Comparison of ENCODE assay signal across 9 cellular contexts in genomic region chr16:87461466-87461975, GRCh38. TPM values are rescaled to one million over a fixed set of nuclear protein-coding genes. Genes with fewer than 3 reads are reported as not detected.
DNase-seq lines count a peak whose midpoint lies in the region; ATAC-seq and TF ChIP-seq lines count a peak whose summit lies in the region.
"Had no signal": no experiment of that assay in that cellular context is flagged by ENCODE, and none has a peak within 500 bp of the region (broad histone marks: within the 10 kb centered on the region; RNA-seq: fewer than 3 reads in every experiment).

No MANE protein-coding gene starts in this region.

- POLR2A ChIA-PET in HEK293T (lab: Yijun Ruan, JAX), result interaction anchor here (1.0 kb wide), 1 partner anchor 110 kb away, joined by 3 read pairs; no protein-coding TSS in a partner anchor

- ATAC-seq in left lobe of liver (peak; percentile 86), HG03135 (IDR thresholded peaks at IDR 0.05; ENCODE audit: unreplicated experiment) (no peak), HG03571 (IDR thresholded peaks at IDR 0.05; ENCODE audit: unreplicated experiment) (no peak)

- CTCF ChIA-PET in HEK293T (lab: Yijun Ruan, JAX), result interaction anchor here (0.7 to 2.4 kb wide), 5 partner anchors 15 to 175 kb away, joined by 3 to 7 read pairs (median 4); no protein-coding TSS in a partner anchor

- DNase-seq in DMS 273 (lab: John Stamatoyannopoulos, UW; ENCODE audit: unreplicated experiment), result peak; percentile 90
- DNase-seq in HEK293T (ENCODE audit: extremely low spot score), result peak; percentile 86
- peak; percentile 83 for DNase-seq in NCI-H774 (lab: John Stamatoyannopoulos, UW)
- peak; percentile 9 to 53 for DNase-seq in cerebellar nuclear complex (lab: John Stamatoyannopoulos, UW)
- DNase-seq in left lobe of liver (ENCODE audit: low spot score), result peak; percentile 91
- no peak for DNase-seq in NCI-H446 treated with DMSO at 0.1 percent for 48 hours (lab: John Stamatoyannopoulos, UW)
- DNase-seq: naive B cell had no signal

TF ChIP-seq in HEK293T, 16 proteins besides CTCF, POLR2A, EP300 and RAD21:
- no peak for TF ChIP-seq TARDBP (IDR thresholded peaks at IDR 0.05)
- peak; percentile 37; the same call in 1 of the 2 replicates for TF ChIP-seq CTBP1 (IDR thresholded peaks at IDR 0.05; ENCODE audit: borderline replicate concordance)
- no peak for TF ChIP-seq ARNT (IDR thresholded peaks at IDR 0.05)

RNA-seq across cellular contexts. Expression of gene ZCCHC14, which starts 31.3 kb away (rescaled TPM):
- total RNA-seq in left lobe of liver, result 19.3 TPM
